ENCODE assay signal across 2 cellular contexts in genomic region chr12:124398578-124399227, GRCh38.
TF ChIP-seq lines count a peak whose summit lies in the region.

No MANE protein-coding gene starts in this region.

TF ChIP-seq in SK-N-SH, 30 proteins besides CTCF, POLR2A, EP300 and RAD21 (continued from another document):
- TF ChIP-seq, protein P1, sequence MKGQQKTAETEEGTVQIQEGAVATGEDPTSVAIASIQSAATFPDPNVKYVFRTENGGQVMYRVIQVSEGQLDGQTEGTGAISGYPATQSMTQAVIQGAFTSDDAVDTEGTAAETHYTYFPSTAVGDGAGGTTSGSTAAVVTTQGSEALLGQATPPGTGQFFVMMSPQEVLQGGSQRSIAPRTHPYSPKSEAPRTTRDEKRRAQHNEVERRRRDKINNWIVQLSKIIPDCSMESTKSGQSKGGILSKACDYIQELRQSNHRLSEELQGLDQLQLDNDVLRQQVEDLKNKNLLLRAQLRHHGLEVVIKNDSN (IDR thresholded peaks at IDR 0.05; ENCODE audit: borderline replicate concordance, low read depth), result no peak
- TF ChIP-seq TEAD4 (IDR thresholded peaks at IDR 0.05; ENCODE audit: borderline replicate concordance, insufficient read depth), result no peak
- no peak for TF ChIP-seq NFIC (IDR thresholded peaks at IDR 0.05; ENCODE audit: borderline replicate concordance)

TF ChIP-seq in SK-N-SH treated with all-trans-retinoic acid at 6 μM for 48 hours, 23 proteins besides CTCF, POLR2A, EP300 and RAD21 (continued from another document):
- no peak for TF ChIP-seq CSRNP3 (CRISPR knock-in tag; IDR thresholded peaks at IDR 0.05)
- TF ChIP-seq TOX (CRISPR knock-in tag; IDR thresholded peaks at IDR 0.05; ENCODE audit: borderline replicate concordance), result no peak
- TF ChIP-seq, protein P2, sequence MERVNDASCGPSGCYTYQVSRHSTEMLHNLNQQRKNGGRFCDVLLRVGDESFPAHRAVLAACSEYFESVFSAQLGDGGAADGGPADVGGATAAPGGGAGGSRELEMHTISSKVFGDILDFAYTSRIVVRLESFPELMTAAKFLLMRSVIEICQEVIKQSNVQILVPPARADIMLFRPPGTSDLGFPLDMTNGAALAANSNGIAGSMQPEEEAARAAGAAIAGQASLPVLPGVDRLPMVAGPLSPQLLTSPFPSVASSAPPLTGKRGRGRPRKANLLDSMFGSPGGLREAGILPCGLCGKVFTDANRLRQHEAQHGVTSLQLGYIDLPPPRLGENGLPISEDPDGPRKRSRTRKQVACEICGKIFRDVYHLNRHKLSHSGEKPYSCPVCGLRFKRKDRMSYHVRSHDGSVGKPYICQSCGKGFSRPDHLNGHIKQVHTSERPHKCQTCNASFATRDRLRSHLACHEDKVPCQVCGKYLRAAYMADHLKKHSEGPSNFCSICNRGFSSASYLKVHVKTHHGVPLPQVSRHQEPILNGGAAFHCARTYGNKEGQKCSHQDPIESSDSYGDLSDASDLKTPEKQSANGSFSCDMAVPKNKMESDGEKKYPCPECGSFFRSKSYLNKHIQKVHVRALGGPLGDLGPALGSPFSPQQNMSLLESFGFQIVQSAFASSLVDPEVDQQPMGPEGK (CRISPR knock-in tag; IDR thresholded peaks at IDR 0.05; ENCODE audit: borderline replicate concordance), result no peak
- no peak for TF ChIP-seq ZFP30 (CRISPR knock-in tag; IDR thresholded peaks at IDR 0.05)
- TF ChIP-seq ZNF8 (CRISPR knock-in tag; IDR thresholded peaks at IDR 0.05), result no peak
- TF ChIP-seq PPARA (CRISPR knock-in tag; IDR thresholded peaks at IDR 0.05; ENCODE audit: borderline replicate concordance), result no peak
- TF ChIP-seq TSHZ2 (CRISPR knock-in tag; IDR thresholded peaks at IDR 0.05), result no peak
